19 cellular contexts compared by ENCODE assay signal in genomic region chr7:141133646-141134045, GRCh38.
"Had no signal": no experiment of that assay in that cellular context is flagged by ENCODE, and none has a peak within 500 bp of the region (broad histone marks: within the 10 kb centered on the region; RNA-seq: fewer than 3 reads in every experiment).

No MANE protein-coding gene starts in this region.

- H3K27ac ChIP-seq: body of pancreas, colonic mucosa, gastroesophageal sphincter, heart left ventricle, neutrophil, sigmoid colon, tibial artery had no signal

- H3K36me3 ChIP-seq: colonic mucosa, gastroesophageal sphincter, heart left ventricle, neutrophil, sigmoid colon, tibial artery had no signal

- H3K27me3 ChIP-seq: body of pancreas, colonic mucosa, gastroesophageal sphincter, heart left ventricle, neutrophil, sigmoid colon, tibial artery had no signal

- H3K4me3 ChIP-seq: body of pancreas, colonic mucosa, gastroesophageal sphincter, heart left ventricle, sigmoid colon, tibial artery had no signal

- DNase-seq: activated CD4-positive, alpha-beta memory T cell treated with anti-CD3 and anti-CD28 coated beads, Interleukin-2, amount 10 ng/mL, durations not matched to agents 7 days and 5 days; activated CD4-positive, alpha-beta T cell treated with anti-CD3 and anti-CD28 coated beads for 48 hours; activated CD4-positive, CD25-positive, alpha-beta regulatory T cell; activated CD8-positive, alpha-beta memory T cell treated with anti-CD3 and anti-CD28 coated beads, Interleukin-2, amount 10 ng/mL, durations not matched to agents 7 days and 5 days; activated naive CD8-positive, alpha-beta T cell treated with anti-CD3 and anti-CD28 coated beads for 36 hours; amygdala; body of pancreas; central memory CD4-positive, alpha-beta T cell; colonic mucosa; heart left ventricle; sigmoid colon; stimulated activated CD8-positive, alpha-beta memory T cell treated with anti-CD3 and anti-CD28 coated beads, Interleukin-4, amount 100 ng/mL, for 48 hours; stimulated activated naive CD4-positive, alpha-beta T cell; substantia nigra; T1000; tibial artery had no signal

- H3K9me3 ChIP-seq: body of pancreas, colonic mucosa, neutrophil had no signal

- ATAC-seq: activated CD8-positive, alpha-beta memory T cell treated with anti-CD3 and anti-CD28 coated beads, Interleukin-2, amount 10 ng/mL, durations not matched to agents 7 days and 5 days; body of pancreas; gastroesophageal sphincter; heart left ventricle; natural killer cell treated with Interleukin-12 subunit alpha and Interleukin-12 subunit beta and Interleukin-15 and Interleukin-18, amount 100 ng/mL, for 72 hours had no signal

- H3K4me1 ChIP-seq: body of pancreas, colonic mucosa, gastroesophageal sphincter, heart left ventricle, sigmoid colon, tibial artery had no signal
